Comparison of ENCODE assay signal across 10 cellular contexts in the genomic region with DNA sequence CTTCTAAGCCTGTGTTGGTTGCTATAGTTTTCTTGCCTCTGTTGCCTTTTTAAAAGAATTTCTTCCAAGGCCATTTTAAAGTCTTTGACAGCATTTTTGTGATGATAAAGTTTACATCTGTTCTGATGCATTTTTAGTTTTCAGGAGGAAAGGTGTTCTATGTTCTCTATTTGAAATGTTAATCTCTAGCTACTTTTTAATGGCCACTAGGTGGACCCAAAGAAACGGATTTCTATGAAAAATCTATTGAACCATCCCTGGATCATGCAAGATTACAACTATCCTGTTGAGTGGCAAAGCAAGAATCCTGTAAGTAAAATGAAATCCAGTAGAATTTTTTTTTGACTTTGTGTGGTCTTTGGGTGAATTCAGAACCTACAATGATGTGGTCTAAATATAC.
DNase-seq lines count a peak whose midpoint lies in the region; ATAC-seq, FAIRE-seq and TF ChIP-seq lines count a peak whose summit lies in the region.
"Had no signal": no experiment of that assay in that cellular context is flagged by ENCODE, and none has a peak within 500 bp of the region (broad histone marks: within the 10 kb centered on the region; RNA-seq: fewer than 3 reads in every experiment).

No MANE protein-coding gene starts in this region.

- H3K4me1 Mint-ChIP-seq in naive B cell, result no peaks in the 10 kb centered on the region
- H3K4me1 Mint-ChIP-seq: CD4-positive, alpha-beta memory T cell had no signal

- H3K9me3 Mint-ChIP-seq in naive B cell, result no peaks in the 10 kb centered on the region
- H3K9me3 Mint-ChIP-seq: CD4-positive, alpha-beta memory T cell had no signal

- peak in 1 of 2 donors; percentile 54 for ATAC-seq in naive B cell (ENCODE audit: low read depth in 2 of 2)

- no peaks in the 10 kb centered on the region for H3K9me3 ChIP-seq in uterus

- peak; percentile 45 for TF ChIP-seq CTCF in bronchial epithelial cell (IDR thresholded peaks at IDR 0.05; ENCODE audit: insufficient read depth, low read length, severe bottlenecking)
- peak in 2 of 4 experiments; percentile 16 to 21 for TF ChIP-seq CTCF in uterus (IDR thresholded peaks at IDR 0.05)

- intact Hi-C loops in uterus (cut with DNase I; ENCODE audit: low total_unique reads), result no loop called here

- H3K36me3 Mint-ChIP-seq in naive B cell, result no peaks in the 10 kb centered on the region
- H3K36me3 Mint-ChIP-seq: CD4-positive, alpha-beta memory T cell had no signal

- H3K27ac Mint-ChIP-seq in naive B cell, result no peak overlapping the region
- H3K27ac Mint-ChIP-seq: CD4-positive, alpha-beta memory T cell had no signal

- H3K4me3 Mint-ChIP-seq in naive B cell, result no peak overlapping the region
- H3K4me3 Mint-ChIP-seq: CD4-positive, alpha-beta memory T cell had no signal

- peak; percentile 28 for DNase-seq in NCI-H1092 treated with DMSO at 0.1 percent for 48 hours (lab: John Stamatoyannopoulos, UW)
- DNase-seq in NCI-H1092 (lab: John Stamatoyannopoulos, UW), result no peak
- DNase-seq in NCI-H1694 treated with DMSO at 0.1 percent for 48 hours (lab: John Stamatoyannopoulos, UW), result peak; percentile 43
- DNase-seq in bronchial epithelial cell (ENCODE audit: low read depth), result peak; percentile 31
- peak; percentile 5 for DNase-seq in naive B cell
- DNase-seq in uterus, result no peak
- no peak for DNase-seq in NCI-H345 treated with DMSO at 0.1 percent for 48 hours (lab: John Stamatoyannopoulos, UW; ENCODE audit: unreplicated experiment)
- no peak for DNase-seq in activated T-cell treated with anti-CD3 and anti-CD28 coated beads, Interleukin-2, amount 50 U/mL, for 48 hours

- no peak for FAIRE-seq in bronchial epithelial cell (lab: Jason Lieb, UNC)

- H3K27me3 ChIP-seq in bronchial epithelial cell (ENCODE audit: control insufficient read depth, insufficient read depth, low read length) (no peaks in the 10 kb centered on the region), uterus (no peaks in the 10 kb centered on the region)

- no peak overlapping the region for H3K27ac ChIP-seq in uterus
- H3K27ac ChIP-seq: skin epidermis had no signal

- H3K27me3 Mint-ChIP-seq in naive B cell, result no peaks in the 10 kb centered on the region
- H3K27me3 Mint-ChIP-seq: CD4-positive, alpha-beta memory T cell had no signal

- no peaks in the 10 kb centered on the region for H3K4me1 ChIP-seq in uterus

- no peak for TF ChIP-seq POLR2A in uterus (IDR thresholded peaks at IDR 0.05)

- H3K4me3 ChIP-seq in bronchial epithelial cell (ENCODE audit: low read depth, low read length) (no peak overlapping the region), uterus (no peak overlapping the region)
- H3K4me3 ChIP-seq: skin epidermis had no signal

- H3K36me3 ChIP-seq in bronchial epithelial cell (ENCODE audit: control insufficient read depth, insufficient read depth, low read length), result no peaks in the 10 kb centered on the region
- no peaks in the 10 kb centered on the region for H3K36me3 ChIP-seq in uterus

Comparison
In these comparisons a context has a peak if more than half of its experiments do, and no peak if none do; other contexts are left out.
1. DNase-seq: peak in NCI-H1092 treated with DMSO at 0.1 percent for 48 hours (single experiment), NCI-H1694 treated with DMSO at 0.1 percent for 48 hours (single experiment), bronchial epithelial cell (single experiment) and naive B cell (single experiment); none in NCI-H1092 (single experiment), uterus (0 of 2), NCI-H345 treated with DMSO at 0.1 percent for 48 hours (single experiment) and activated T-cell treated with anti-CD3 and anti-CD28 coated beads, Interleukin-2, amount 50 U/mL, for 48 hours (0 of 2).